22 cellular contexts compared by ENCODE assay signal in genomic region chr1:2826736-2827292, GRCh38.
"Had no signal": no experiment of that assay in that cellular context is flagged by ENCODE, and none has a peak within 500 bp of the region (broad histone marks: within the 10 kb centered on the region; RNA-seq: fewer than 3 reads in every experiment).

No MANE protein-coding gene starts in this region.

- H3K36me3 ChIP-seq: esophagus squamous epithelium, left lung, neutrophil, pancreas, suprapubic skin, transverse colon, vagina had no signal

- H3K4me1 ChIP-seq: left lung, pancreas, transverse colon, vagina had no signal

- DNase-seq: cortex of kidney; effector memory CD8-positive, alpha-beta T cell; erythroblast; esophagus squamous epithelium; foreskin melanocyte; natural killer cell; pancreas; stimulated activated CD4-positive, alpha-beta T cell treated with anti-CD3 and anti-CD28 coated beads, Interleukin-12 subunit alpha, Interleukin-12 subunit beta, amount 100 ng/mL, for 4 hours; stimulated activated CD4-positive, alpha-beta T cell treated with anti-CD3 and anti-CD28 coated beads, Interleukin-1b, Interleukin-23, amount 100 ng/mL, for 48 hours; stimulated activated CD4-positive, alpha-beta T cell treated with anti-CD3 and anti-CD28 coated beads, Interleukin-4, amount 100 ng/mL, for 1 hour; stimulated activated CD8-positive, alpha-beta memory T cell treated with anti-CD3 and anti-CD28 coated beads, Interleukin-4, amount 100 ng/mL, for 48 hours; stimulated activated naive CD4-positive, alpha-beta T cell; stimulated activated naive CD8-positive, alpha-beta T cell treated with anti-CD3 and anti-CD28 coated beads, Interleukin-15, amount 100 ng/mL, for 72 hours; transverse colon had no signal

- H3K4me1 Mint-ChIP-seq: memory B cell had no signal

- H3K4me3 Mint-ChIP-seq: effector memory CD8-positive, alpha-beta T cell; memory B cell; natural killer cell; stimulated activated naive CD8-positive, alpha-beta T cell treated with anti-CD3 and anti-CD28 coated beads, Interleukin-15, amount 100 ng/mL, for 72 hours had no signal

- H3K36me3 Mint-ChIP-seq: natural killer cell had no signal

- H3K9me3 ChIP-seq: neutrophil, pancreas, suprapubic skin, transverse colon, vagina had no signal

- H3K27ac Mint-ChIP-seq: memory B cell, natural killer cell had no signal

- ATAC-seq: effector memory CD8-positive, alpha-beta T cell; left lung; natural killer cell; pancreas; sciatic nerve; stimulated activated naive CD8-positive, alpha-beta T cell treated with anti-CD3 and anti-CD28 coated beads, Interleukin-15, amount 100 ng/mL, for 72 hours had no signal

- H3K27me3 ChIP-seq: pancreas, vagina had no signal

- H3K4me3 ChIP-seq: esophagus squamous epithelium, left lung, lung, pancreas, smooth muscle cell, suprapubic skin, transverse colon, vagina had no signal

- H3K27ac ChIP-seq: esophagus squamous epithelium, left lung, neutrophil, pancreas, suprapubic skin, transverse colon, vagina had no signal
